7 cellular contexts compared by ENCODE assay signal in genomic region chr11:68841718-68842426, GRCh38. TPM values are rescaled to one million over a fixed set of nuclear protein-coding genes. Genes with fewer than 3 reads are reported as not detected.
DNase-seq lines count a peak whose midpoint lies in the region; ATAC-seq and TF ChIP-seq lines count a peak whose summit lies in the region.

CPT1A (minus strand) TSS chr11:68841916; CDS start chr11:68815474, 26,442 bp downstream.

- H4K5ac ChIP-seq in IMR-90 (ENCODE audit: low read depth, low read length), result peak within 1 kb of the TSS; percentile 46

- H3K27me3 ChIP-seq in IMR-90 (ENCODE audit: control insufficient read depth, insufficient read depth, low read length) (peaks cover 5% of the 10 kb centered on the region), osteoblast (ENCODE audit: insufficient read depth, low read length) (peaks cover 2% of the 10 kb centered on the region), upper lobe of right lung (no peaks in the 10 kb centered on the region)

- peak within 1 kb of the TSS; percentile 39; the same call in 1 of the 2 replicates for H3K18ac ChIP-seq in IMR-90 (ENCODE audit: low read depth, low read length)

- H3K36me3 Mint-ChIP-seq in activated naive CD8-positive, alpha-beta T cell, result no peaks in the 10 kb centered on the region

- intact Hi-C loops in IMR-90 (cut with micrococcal nuclease), result loop anchor here (5.0 kb wide), 1 partner anchor 170 kb away; the partner anchor contains the start of gene MRGPRF
- intact Hi-C loops in upper lobe of right lung (cut with DNase I), result no loop called here

- H3K9me3 ChIP-seq in IMR-90 (ENCODE audit: control insufficient read depth, insufficient read depth, low read length) (no peaks in the 10 kb centered on the region), SK-N-MC (ENCODE audit: low read depth, low read length) (no peaks in the 10 kb centered on the region), osteoblast (ENCODE audit: low read depth, low read length) (no peaks in the 10 kb centered on the region), upper lobe of right lung (no peaks in the 10 kb centered on the region)

- TF ChIP-seq CTCF in GM13976 (IDR thresholded peaks at IDR 0.05; ENCODE audit: borderline replicate concordance, control extremely low read depth, extremely low read depth, insufficient read depth, missing control alignments) (no peak), IMR-90 (conservative IDR thresholded peaks at IDR 0.05; ENCODE audit: low read depth, low read length) (no peak), osteoblast (IDR thresholded peaks at IDR 0.05; ENCODE audit: extremely low read depth, low read depth, low read length) (no peak), upper lobe of right lung (IDR thresholded peaks at IDR 0.05) (no peak)

- DNase-seq in GM13976 (ENCODE audit: low spot score) (peak; percentile 89), IMR-90 (peak; percentile 66), SK-N-MC (ENCODE audit: low read depth, low spot score) (no peak), glomerular visceral epithelial cell (ENCODE audit: extremely low spot score) (peak; percentile 62), osteoblast (ENCODE audit: insufficient read length, low spot score, missing footprints) (peak; percentile 99), upper lobe of right lung (peak; percentile 92)

- H3K23ac ChIP-seq in IMR-90 (ENCODE audit: low read depth, low read length), result peak within 1 kb of the TSS; percentile 68; the same call in 1 of the 2 replicates

- H2AK9ac ChIP-seq in IMR-90 (replicated peaks; ENCODE audit: low read depth, low read length, poor library complexity), result peak within 1 kb of the TSS; percentile 95

- H2AK5ac ChIP-seq in IMR-90 (ENCODE audit: low read depth, low read length), result peak within 1 kb of the TSS; percentile 40; the same call in 1 of the 2 replicates

- H4K20me1 ChIP-seq in IMR-90 (ENCODE audit: insufficient read depth, low read length), result peaks cover 8% of the 10 kb centered on the region
- no peaks in the 10 kb centered on the region for H4K20me1 ChIP-seq in osteoblast (ENCODE audit: insufficient read depth, low read length)

- peaks cover 25% of the 10 kb centered on the region for H3K79me2 ChIP-seq in osteoblast (ENCODE audit: insufficient read depth, low read length)

- H3K4me2 ChIP-seq in IMR-90 (ENCODE audit: low read depth, low read length) (peak within 1 kb of the TSS; percentile 94), osteoblast (ENCODE audit: insufficient read depth, low read length) (peak within 1 kb of the TSS; percentile 90)

- H2BK15ac ChIP-seq in IMR-90 (ENCODE audit: low read depth, low read length), result no peak within 1 kb of the TSS

- peaks cover 24 to 44% of the 10 kb centered on the region in 2 experiments for H3K79me1 ChIP-seq in IMR-90 (ENCODE audit: low read depth in 1 of 2, low read length in 2 of 2)

- no peak within 1 kb of the TSS for H2BK20ac ChIP-seq in IMR-90 (ENCODE audit: low read depth, low read length)

- peak within 1 kb of the TSS; percentile 57; the same call in 1 of the 2 replicates for H3K4ac ChIP-seq in IMR-90 (ENCODE audit: low read depth, low read length)

- peak within 1 kb of the TSS; percentile 63 to 65; a peak in 3 of 4 replicates for H4K8ac ChIP-seq in IMR-90 (ENCODE audit: low read depth in 2 of 2, low read length in 2 of 2)

- H3K56ac ChIP-seq in IMR-90 (ENCODE audit: extremely low read depth, insufficient read depth, low read length), result no peak within 1 kb of the TSS

- peak within 1 kb of the TSS; percentile 88 for H3K4me3 ChIP-seq in IMR-90 (ENCODE audit: insufficient read depth, low read depth, low read length)
- H3K4me3 ChIP-seq in SK-N-MC, result peak within 1 kb of the TSS; percentile 81
- peak within 1 kb of the TSS; percentile 91 for H3K4me3 ChIP-seq in osteoblast (ENCODE audit: insufficient read depth, low read length)
- H3K4me3 ChIP-seq in upper lobe of right lung, result peak within 1 kb of the TSS; percentile 94

- H3K9me3 Mint-ChIP-seq in activated naive CD8-positive, alpha-beta T cell (ENCODE audit: low read depth), result no peaks in the 10 kb centered on the region

- H3K27me3 Mint-ChIP-seq in activated naive CD8-positive, alpha-beta T cell, result no peaks in the 10 kb centered on the region

- WGBS in IMR-90 (ENCODE audit: extremely low coverage in 2 of 2, insufficient read length in 1 of 2), 2 experiments, result 10% methylated on average over 43 of the region's 82 CpGs; no CpG with 5 or more reads in 1 of the 2 experiments

- peak within 1 kb of the TSS; percentile 55 for H4K91ac ChIP-seq in IMR-90 (ENCODE audit: insufficient read depth, low read depth, low read length)

- dilution Hi-C loops in IMR-90 (cut with HindIII; ENCODE audit: low sequenced_read_pairs, unreplicated experiment), result no loop called here

- H3K4me1 Mint-ChIP-seq in activated naive CD8-positive, alpha-beta T cell (ENCODE audit: low read depth), result peaks cover 49% of the 10 kb centered on the region

- H3K4me1 ChIP-seq in IMR-90 (ENCODE audit: control insufficient read depth, insufficient read depth, low read length) (peaks cover 24% of the 10 kb centered on the region), osteoblast (ENCODE audit: insufficient read depth, low read length) (peaks cover 42% of the 10 kb centered on the region), upper lobe of right lung (peaks cover 50% of the 10 kb centered on the region)

- CTCF ChIA-PET in IMR-90 (lab: Yijun Ruan, JAX), result no interaction called here

- peak within 1 kb of the TSS; percentile 90 for H3K4me3 Mint-ChIP-seq in activated naive CD8-positive, alpha-beta T cell

- H3K27ac Mint-ChIP-seq in activated naive CD8-positive, alpha-beta T cell, result peak within 1 kb of the TSS; percentile 86

- ATAC-seq in IMR-90 (ENCODE audit: low read depth) (peak; percentile 82), upper lobe of right lung (peak; percentile 73)

- H3K36me3 ChIP-seq in IMR-90 (ENCODE audit: control insufficient read depth, insufficient read depth, low read length) (peaks cover 1% of the 10 kb centered on the region; the same call in 1 of the 2 replicates), SK-N-MC (ENCODE audit: insufficient read depth, low read length) (peaks cover 6% of the 10 kb centered on the region; the same call in 1 of the 2 replicates), osteoblast (ENCODE audit: insufficient read depth, low read length) (no peaks in the 10 kb centered on the region), upper lobe of right lung (no peaks in the 10 kb centered on the region)

- peak within 1 kb of the TSS; percentile 64 for H2BK5ac ChIP-seq in IMR-90 (ENCODE audit: low read depth, low read length, poor library complexity, severe bottlenecking)

- peaks cover 6% of the 10 kb centered on the region for H3K9me1 ChIP-seq in IMR-90 (ENCODE audit: insufficient read depth, low read length)

- POLR2A ChIA-PET in IMR-90 (lab: Charles Lee; ENCODE audit: unreplicated experiment), result no interaction called here

- peak within 1 kb of the TSS; percentile 30 for H2BK120ac ChIP-seq in IMR-90 (ENCODE audit: low read depth, low read length)

- TF ChIP-seq POLR2A in IMR-90 (IDR thresholded peaks at IDR 0.05; ENCODE audit: low read depth, low read length), result no peak

- H2AFZ ChIP-seq in IMR-90 (replicated peaks; ENCODE audit: low read length, poor library complexity), result peak within 1 kb of the TSS; percentile 90
- H2AFZ ChIP-seq in osteoblast (ENCODE audit: low read length), result peak within 1 kb of the TSS; percentile 90

- H3K27ac ChIP-seq in IMR-90 (ENCODE audit: insufficient read depth, low read length) (peak within 1 kb of the TSS; percentile 74), SK-N-MC (peak within 1 kb of the TSS; percentile 90), osteoblast (ENCODE audit: low read depth, low read length) (peak within 1 kb of the TSS; percentile 85), upper lobe of right lung (peak within 1 kb of the TSS; percentile 90)

- H3K9ac ChIP-seq in IMR-90 (ENCODE audit: low read depth, low read length), result peak within 1 kb of the TSS; percentile 72
- H3K9ac ChIP-seq in SK-N-MC (ENCODE audit: insufficient read length), result peak within 1 kb of the TSS; percentile 78

- 0 out of 2 replicates have a peak within 1 kb of the TSS, but pooled peaks have one; percentile 33 for H3K14ac ChIP-seq in IMR-90 (replicated peaks; ENCODE audit: low read depth, low read length)

- in situ Hi-C loops in GM13976 (cut with MboI; ENCODE audit: low sequenced_read_pairs, unreplicated experiment) (no loop called here), IMR-90 (cut with MboI; ENCODE audit: low sequenced_read_pairs) (no loop called here)

- BruUV-seq in IMR-90 (replicated peaks; lab: Mats Ljungman, UMichigan), result no TSS peak

- TF ChIP-seq RAD21 in IMR-90 (IDR thresholded peaks at IDR 0.05; ENCODE audit: low read length), result no peak

TF ChIP-seq in IMR-90, 13 proteins besides CTCF, POLR2A, EP300 and RAD21 (continues in another document):
- TF ChIP-seq, protein P1, sequence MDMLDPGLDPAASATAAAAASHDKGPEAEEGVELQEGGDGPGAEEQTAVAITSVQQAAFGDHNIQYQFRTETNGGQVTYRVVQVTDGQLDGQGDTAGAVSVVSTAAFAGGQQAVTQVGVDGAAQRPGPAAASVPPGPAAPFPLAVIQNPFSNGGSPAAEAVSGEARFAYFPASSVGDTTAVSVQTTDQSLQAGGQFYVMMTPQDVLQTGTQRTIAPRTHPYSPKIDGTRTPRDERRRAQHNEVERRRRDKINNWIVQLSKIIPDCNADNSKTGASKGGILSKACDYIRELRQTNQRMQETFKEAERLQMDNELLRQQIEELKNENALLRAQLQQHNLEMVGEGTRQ (IDR thresholded peaks at IDR 0.05; ENCODE audit: low read depth, low read length), result no peak
- TF ChIP-seq MAFK (IDR thresholded peaks at IDR 0.05; ENCODE audit: low read depth, low read length) (no peak), FOS (IDR thresholded peaks at IDR 0.05; ENCODE audit: low read depth, low read length) (no peak), CEBPB (IDR thresholded peaks at IDR 0.05; ENCODE audit: low read depth, low read length) (no peak), MAZ (IDR thresholded peaks at IDR 0.05; ENCODE audit: borderline replicate concordance, low read depth, low read length) (no peak), NFE2L2 (IDR thresholded peaks at IDR 0.05; ENCODE audit: low read depth, low read length) (no peak), CHD1 (IDR thresholded peaks at IDR 0.05; ENCODE audit: low read depth, low read length) (no peak), SMC3 (IDR thresholded peaks at IDR 0.05; ENCODE audit: low read depth, low read length) (no peak)

RNA-seq across cellular contexts. Expression of gene CPT1A, which starts in this region (rescaled TPM):
- total RNA-seq in IMR-90 (2012; rRNA removed), result 18.6 and 21.3 TPM in 2 replicates
- 12.8 and 15.4 TPM in 2 replicates for polyA plus RNA-seq in IMR-90 (2012; rRNA removed)
- polyA plus RNA-seq in IMR-90 (2012; cell fraction: cytosol; rRNA removed), result 8.4 and 13.6 TPM in 2 replicates
- polyA plus RNA-seq in IMR-90 (2012; cell fraction: nucleus; rRNA removed; ENCODE audit: low replicate concordance), result 15.5 and 18.3 TPM in 2 replicates
- 29.3 and 30.4 TPM in 2 replicates for total RNA-seq in osteoblast
- total RNA-seq in upper lobe of right lung, result 76.4 TPM
